ENCODE assay signal across 1 cellular context in the genomic region with DNA sequence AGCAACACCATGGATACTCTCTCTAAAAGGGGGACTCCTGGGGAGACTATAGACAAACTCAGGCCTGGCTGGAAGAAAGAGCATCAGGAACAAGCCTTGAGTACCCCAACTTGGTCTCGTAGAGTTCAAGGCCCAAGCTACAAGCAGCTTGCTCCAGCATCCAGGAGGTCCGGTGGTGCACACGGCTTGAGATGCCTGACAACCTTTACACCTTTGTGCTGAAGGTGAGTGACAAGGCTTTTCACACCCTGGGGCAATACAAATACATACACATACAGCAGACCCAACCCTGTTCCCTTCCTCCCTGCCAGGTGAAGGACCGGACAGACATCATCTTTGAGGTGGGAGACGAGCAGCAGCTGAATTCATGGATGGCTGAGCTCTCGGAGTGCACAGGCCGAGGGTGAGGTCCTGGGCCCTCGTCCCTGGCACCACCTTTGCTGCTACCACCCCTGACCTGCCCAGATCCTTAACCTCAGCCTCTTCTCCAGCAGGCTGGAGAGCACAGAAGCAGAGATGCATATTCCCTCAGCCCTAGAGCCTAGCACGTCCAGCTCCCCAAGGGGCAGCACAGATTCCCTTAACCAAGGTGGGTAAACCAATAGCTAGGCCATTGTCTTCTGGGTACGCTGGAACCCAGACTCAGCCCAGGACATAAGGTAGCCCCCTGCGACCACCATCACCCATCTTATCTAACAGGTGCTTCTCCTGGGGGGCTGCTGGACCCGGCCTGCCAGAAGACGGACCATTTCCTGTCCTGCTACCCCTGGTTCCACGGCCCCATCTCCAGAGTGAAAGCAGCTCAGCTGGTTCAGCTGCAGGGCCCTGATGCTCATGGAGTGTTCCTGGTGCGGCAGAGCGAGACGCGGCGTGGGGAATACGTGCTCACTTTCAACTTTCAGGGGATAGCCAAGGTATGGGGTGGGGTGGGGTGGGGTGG.
A peak's percentile ranks its signal among the peaks of the same experiment; 100 is the strongest.
TF ChIP-seq lines count a peak whose summit lies in the region.

No MANE protein-coding gene starts in this region.

TF ChIP-seq in K562, 482 proteins besides CTCF, POLR2A, EP300 and RAD21:
- TF ChIP-seq POLR2AphosphoS5 (IDR thresholded peaks at IDR 0.05; ENCODE audit: control insufficient read depth, insufficient read depth, low read depth, low read length): 0 out of 2 replicates have a peak, but pooled peaks have one; percentile 2
- peak; percentile 73; the same call in 1 of the 2 replicates for TF ChIP-seq POLR2AphosphoS2 (IDR thresholded peaks at IDR 0.05; ENCODE audit: low read length)
- no peak for TF ChIP-seq ZNF551 (CRISPR knock-in tag; IDR thresholded peaks at IDR 0.05)
- TF ChIP-seq RBM22 (IDR thresholded peaks at IDR 0.05; ENCODE audit: low read depth, low read length, poor library complexity, severe bottlenecking): peak; percentile 68
- no peak for TF ChIP-seq BDP1 (IDR thresholded peaks at IDR 0.05; ENCODE audit: insufficient read depth, insufficient read length)
- no peak for TF ChIP-seq ZEB2 (IDR thresholded peaks at IDR 0.05)
- no peak for TF ChIP-seq SRSF7 (optimal IDR thresholded peaks at IDR 0.05; ENCODE audit: low read depth, low read length)
- TF ChIP-seq E2F5 (CRISPR knock-in tag; IDR thresholded peaks at IDR 0.05): no peak
- TF ChIP-seq SUPT5H (IDR thresholded peaks at IDR 0.05): peak; percentile 6; the same call in 1 of the 2 replicates
